In the genomic region with DNA sequence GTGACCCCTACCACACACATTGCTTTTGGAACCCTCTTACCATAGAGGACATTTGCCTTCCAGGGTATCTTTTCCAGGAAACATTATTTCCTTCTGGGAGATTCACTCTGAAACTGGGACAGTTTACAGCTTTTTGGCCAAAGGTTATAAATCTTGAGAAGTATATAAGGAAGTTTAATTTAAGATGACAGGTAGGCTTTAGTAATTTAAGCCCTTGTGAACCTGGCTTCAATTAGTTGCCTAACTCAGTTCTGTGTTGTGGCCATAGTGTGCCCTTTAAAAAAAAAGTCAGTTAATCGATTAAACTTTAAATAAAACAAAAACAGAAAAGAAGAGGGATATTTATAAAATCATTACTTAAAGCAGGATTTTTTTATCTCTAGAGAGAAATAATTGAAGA, we compare ENCODE assay signal across 18 cellular contexts.
DNase-seq lines count a peak whose midpoint lies in the region; TF ChIP-seq lines count a peak whose summit lies in the region.
"Had no signal": no experiment of that assay in that cellular context is flagged by ENCODE, and none has a peak within 500 bp of the region (broad histone marks: within the 10 kb centered on the region; RNA-seq: fewer than 3 reads in every experiment).

No MANE protein-coding gene starts in this region.

- no peak for DNase-seq in HFFc6
- DNase-seq in SK-N-SH: no peak
- peak; percentile 30 for DNase-seq in fibroblast of peridontal ligament (ENCODE audit: extremely low read depth)
- DNase-seq in osteocyte (ENCODE audit: extremely low spot score, unreplicated experiment): no peak
- DNase-seq in activated T-cell treated with anti-CD3 and anti-CD28 coated beads, Interleukin-2, amount 50 U/mL, for 24 hours: no peak
- DNase-seq in activated CD4-positive, alpha-beta T cell treated with anti-CD3 and anti-CD28 coated beads, Interleukin-2, amount 50 U/mL, for 4 hours: no peak
- DNase-seq in T-helper 2 cell: no peak
- DNase-seq in effector memory CD4-positive, alpha-beta T cell: no peak
- DNase-seq: DMS 273 treated with DMSO at 0.1 percent for 48 hours, GF-D8, GOT3, KG1, NCI-H1048, NCI-H146, NCI-H2081, NCI-H774, SHP77 treated with DMSO at 0.1 percent for 48 hours had no signal

- WGBS in SK-N-SH (ENCODE audit: low lambda C conversion rate): 50% methylated on average over 1 of the region's 1 CpG

- peaks cover 0 to 12% of the 10 kb centered on the region in 2 experiments; a peak in 2 of 4 replicates for H3K4me1 ChIP-seq in SK-N-SH (ENCODE audit: control insufficient read depth in 1 of 2, insufficient read depth in 2 of 2, low read depth in 1 of 2, low read length in 1 of 2)
- no peaks in the 10 kb centered on the region for H3K4me1 ChIP-seq in effector memory CD4-positive, alpha-beta T cell (ENCODE audit: control insufficient read depth, insufficient read depth, low read length, poor library complexity, severe bottlenecking)

- TF ChIP-seq RAD21 in SK-N-SH (IDR thresholded peaks at IDR 0.05; ENCODE audit: low read length): no peak

- H3K4me1 Mint-ChIP-seq in HFFc6 (ENCODE audit: low read depth) (peaks cover 35% of the 10 kb centered on the region), osteocyte (ENCODE audit: unreplicated experiment) (peaks cover 10% of the 10 kb centered on the region)
- H3K4me1 Mint-ChIP-seq in activated T-cell treated with anti-CD3 and anti-CD28 coated beads, Interleukin-2, amount 50 U/mL, for 24 hours (ENCODE audit: low read depth): no peaks in the 10 kb centered on the region

- TF ChIP-seq EP300 in SK-N-SH (IDR thresholded peaks at IDR 0.05; ENCODE audit: borderline replicate concordance in 1 of 2, low read depth in 1 of 2, low read length in 1 of 2): no peak

- H3K27me3 ChIP-seq in SK-N-SH (ENCODE audit: insufficient read depth): no peaks in the 10 kb centered on the region
- no peaks in the 10 kb centered on the region for H3K27me3 ChIP-seq in effector memory CD4-positive, alpha-beta T cell (replicated peaks; ENCODE audit: control insufficient read depth, insufficient read depth, low read length, poor library complexity, severe bottlenecking)

- H3K36me3 ChIP-seq in SK-N-SH (replicated peaks in 1 of 2; ENCODE audit: control insufficient read depth in 1 of 2, insufficient read depth in 2 of 2, low read length in 1 of 2): peaks cover 3 to 47% of the 10 kb centered on the region in 2 experiments
- H3K36me3 ChIP-seq in effector memory CD4-positive, alpha-beta T cell (ENCODE audit: control insufficient read depth, insufficient read depth, low read length): no peaks in the 10 kb centered on the region

- POLR2A ChIA-PET in SK-N-SH (lab: Yijun Ruan, JAX): no interaction called here

- peaks cover 68% of the 10 kb centered on the region for H3K36me3 Mint-ChIP-seq in HFFc6 (ENCODE audit: low read depth)
- H3K36me3 Mint-ChIP-seq in osteocyte (ENCODE audit: unreplicated experiment): peaks cover 4% of the 10 kb centered on the region
- no peaks in the 10 kb centered on the region for H3K36me3 Mint-ChIP-seq in activated T-cell treated with anti-CD3 and anti-CD28 coated beads, Interleukin-2, amount 50 U/mL, for 24 hours (ENCODE audit: low read depth)

- CTCF ChIA-PET in SK-N-SH (lab: Yijun Ruan, JAX): no interaction called here

- TF ChIP-seq CTCF in HFFc6 (IDR thresholded peaks at IDR 0.05): no peak
- no peak for TF ChIP-seq CTCF in SK-N-SH (IDR thresholded peaks at IDR 0.05)
- no peak for TF ChIP-seq CTCF in osteocyte (IDR thresholded peaks at IDR 0.05)

- H3K4me2 ChIP-seq in SK-N-SH: peak overlapping the region; percentile 4; the same call in 1 of the 2 replicates

- H3K9me3 Mint-ChIP-seq in HFFc6 (no peaks in the 10 kb centered on the region), osteocyte (ENCODE audit: unreplicated experiment) (peaks cover 8% of the 10 kb centered on the region)
- peaks cover 10% of the 10 kb centered on the region for H3K9me3 Mint-ChIP-seq in activated T-cell treated with anti-CD3 and anti-CD28 coated beads, Interleukin-2, amount 50 U/mL, for 24 hours

- H3F3A ChIP-seq in SK-N-SH (replicated peaks; ENCODE audit: insufficient read depth): no peaks in the 10 kb centered on the region

- peaks cover 13% of the 10 kb centered on the region for H3K79me2 ChIP-seq in SK-N-SH (ENCODE audit: insufficient read depth)

- peak overlapping the region in 1 of 2 experiments; percentile 61; a peak in 1 of 4 replicates for H3K27ac ChIP-seq in SK-N-SH (ENCODE audit: low read depth in 2 of 2, low read length in 1 of 2)
- H3K27ac ChIP-seq in effector memory CD4-positive, alpha-beta T cell (ENCODE audit: insufficient read depth, low read length, poor library complexity, severe bottlenecking): no peak overlapping the region
- H3K27ac ChIP-seq: C4-2B had no signal

- peak overlapping the region; percentile 22; the same call in 1 of the 2 replicates for H3K4me3 Mint-ChIP-seq in HFFc6
- H3K4me3 Mint-ChIP-seq in osteocyte (ENCODE audit: unreplicated experiment): no peak overlapping the region
- no peak overlapping the region for H3K4me3 Mint-ChIP-seq in activated T-cell treated with anti-CD3 and anti-CD28 coated beads, Interleukin-2, amount 50 U/mL, for 24 hours

- H3K9me3 ChIP-seq in SK-N-SH: no peaks in the 10 kb centered on the region
- no peaks in the 10 kb centered on the region for H3K9me3 ChIP-seq in effector memory CD4-positive, alpha-beta T cell (ENCODE audit: control insufficient read depth, low read length)

- H4K20me1 ChIP-seq in SK-N-SH (ENCODE audit: insufficient read depth): no peaks in the 10 kb centered on the region

- peak overlapping the region; percentile 57 for H3K27ac Mint-ChIP-seq in HFFc6
- H3K27ac Mint-ChIP-seq in osteocyte (ENCODE audit: unreplicated experiment): peak overlapping the region; percentile 67
- H3K27ac Mint-ChIP-seq in activated T-cell treated with anti-CD3 and anti-CD28 coated beads, Interleukin-2, amount 50 U/mL, for 24 hours: no peak overlapping the region

- no peak overlapping the region for H3K9ac ChIP-seq in SK-N-SH

- no peak overlapping the region for H3K4me3 ChIP-seq in SK-N-SH (ENCODE audit: low read depth in 2 of 2, low read length in 1 of 2)
- H3K4me3 ChIP-seq in effector memory CD4-positive, alpha-beta T cell (ENCODE audit: insufficient read depth, low read depth, low read length, poor library complexity, severe bottlenecking): no peak overlapping the region

- H3K27me3 Mint-ChIP-seq in HFFc6 (ENCODE audit: insufficient read depth) (no peaks in the 10 kb centered on the region), osteocyte (ENCODE audit: unreplicated experiment) (no peaks in the 10 kb centered on the region)
- H3K27me3 Mint-ChIP-seq in activated T-cell treated with anti-CD3 and anti-CD28 coated beads, Interleukin-2, amount 50 U/mL, for 24 hours: no peaks in the 10 kb centered on the region

- no peak overlapping the region for H2AFZ ChIP-seq in SK-N-SH (ENCODE audit: low read depth)

- H3K9me2 ChIP-seq in SK-N-SH: no peaks in the 10 kb centered on the region

TF ChIP-seq in SK-N-SH, 30 proteins besides CTCF, POLR2A, EP300 and RAD21:
- peak; percentile 61 for TF ChIP-seq TCF12 (IDR thresholded peaks at IDR 0.05)
- TF ChIP-seq, protein P1, sequence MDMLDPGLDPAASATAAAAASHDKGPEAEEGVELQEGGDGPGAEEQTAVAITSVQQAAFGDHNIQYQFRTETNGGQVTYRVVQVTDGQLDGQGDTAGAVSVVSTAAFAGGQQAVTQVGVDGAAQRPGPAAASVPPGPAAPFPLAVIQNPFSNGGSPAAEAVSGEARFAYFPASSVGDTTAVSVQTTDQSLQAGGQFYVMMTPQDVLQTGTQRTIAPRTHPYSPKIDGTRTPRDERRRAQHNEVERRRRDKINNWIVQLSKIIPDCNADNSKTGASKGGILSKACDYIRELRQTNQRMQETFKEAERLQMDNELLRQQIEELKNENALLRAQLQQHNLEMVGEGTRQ (IDR thresholded peaks at IDR 0.05; ENCODE audit: borderline replicate concordance, low read depth, low read length): no peak
- TF ChIP-seq PBX3 (IDR thresholded peaks at IDR 0.05): peak; percentile 66
TF ChIP-seq in SK-N-SH: peak in this region for 2.
